Comparison of ENCODE assay signal across 13 cellular contexts in the genomic region with DNA sequence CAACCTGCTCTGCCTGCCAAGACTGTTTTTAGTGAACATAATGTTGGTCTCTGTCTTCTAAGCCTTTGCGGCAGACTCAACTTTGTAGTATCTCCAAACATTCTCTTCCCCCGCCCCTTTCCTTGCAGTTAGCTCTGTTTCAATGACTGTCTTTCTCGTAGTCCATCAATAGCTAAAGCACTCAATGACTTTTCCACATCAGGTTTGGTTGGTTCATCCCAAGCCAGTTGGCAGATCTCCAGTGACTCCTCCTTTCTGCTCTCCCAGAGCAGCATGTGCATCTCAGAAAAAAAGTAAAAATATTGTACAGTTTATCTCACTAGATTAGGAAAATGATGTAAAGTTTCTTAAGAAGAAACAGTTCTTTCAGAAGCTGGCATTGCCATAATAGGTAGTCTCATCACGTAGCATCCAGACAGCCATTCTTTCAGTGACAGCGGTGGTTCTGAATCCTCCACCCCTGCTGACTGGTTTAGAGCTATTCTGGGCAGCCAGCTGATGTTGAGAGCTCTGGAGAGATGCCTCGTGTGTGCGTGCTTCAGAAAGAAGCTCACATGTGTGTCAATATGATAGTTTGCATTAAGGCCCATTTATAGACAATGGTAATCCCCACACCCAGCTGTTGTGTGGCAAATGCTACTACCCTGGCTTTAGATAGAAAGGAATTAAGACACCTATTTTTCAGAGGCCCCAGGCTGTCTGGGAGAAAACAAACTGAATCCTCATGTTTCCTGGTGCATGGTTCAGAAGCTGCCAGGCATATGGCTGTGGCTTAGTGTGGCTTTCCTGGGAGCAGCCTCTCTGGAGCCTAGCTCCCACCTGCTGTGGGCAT. TPM values are rescaled to one million over a fixed set of nuclear protein-coding genes. Genes with fewer than 3 reads are reported as not detected.
DNase-seq lines count a peak whose midpoint lies in the region; ATAC-seq and TF ChIP-seq lines count a peak whose summit lies in the region.
"Had no signal": no experiment of that assay in that cellular context is flagged by ENCODE, and none has a peak within 500 bp of the region (broad histone marks: within the 10 kb centered on the region; RNA-seq: fewer than 3 reads in every experiment).

No MANE protein-coding gene starts in this region.

- no peaks in the 10 kb centered on the region for H3K9me2 ChIP-seq in hepatocyte (replicated peaks; ENCODE audit: insufficient read depth)

- H2AFZ ChIP-seq in hepatocyte = no peak overlapping the region

- no peak overlapping the region for H3K4me3 Mint-ChIP-seq in CD8-positive, alpha-beta T cell
- H3K4me3 Mint-ChIP-seq in WTC11 = no peak overlapping the region
- H3K4me3 Mint-ChIP-seq in effector memory CD8-positive, alpha-beta T cell = no peak overlapping the region
- H3K4me3 Mint-ChIP-seq: activated naive CD8-positive, alpha-beta T cell; CD4-positive, CD25-positive, alpha-beta regulatory T cell had no signal

- TF ChIP-seq CTCF in CD8-positive, alpha-beta T cell (IDR thresholded peaks at IDR 0.05) = no peak
- TF ChIP-seq CTCF in hepatocyte (IDR thresholded peaks at IDR 0.05; ENCODE audit: poor library complexity) = no peak
- TF ChIP-seq CTCF in WTC11 (IDR thresholded peaks at IDR 0.05) = no peak
- no peak for TF ChIP-seq CTCF in GM20000 (IDR thresholded peaks at IDR 0.05; ENCODE audit: extremely low read depth, missing control alignments)

- no peaks in the 10 kb centered on the region for H3K9me3 Mint-ChIP-seq in CD8-positive, alpha-beta T cell
- peaks cover 3% of the 10 kb centered on the region; the same call in 1 of the 2 replicates for H3K9me3 Mint-ChIP-seq in WTC11
- no peaks in the 10 kb centered on the region for H3K9me3 Mint-ChIP-seq in effector memory CD8-positive, alpha-beta T cell
- H3K9me3 Mint-ChIP-seq: CD4-positive, CD25-positive, alpha-beta regulatory T cell had no signal

- CTCF ChIA-PET in CD8-positive, alpha-beta T cell (lab: Charles Lee) = interaction anchor here (0.7 to 3.5 kb wide), 5 partner anchors 10 to 326 kb away, joined by 3 to 11 read pairs (median 3); no protein-coding TSS in a partner anchor
- CTCF ChIA-PET in WTC11 (lab: Charles Lee) = interaction anchor here (1.0 to 2.5 kb wide), 3 partner anchors 19 to 211 kb away, joined by 4 to 9 read pairs (median 9); no protein-coding TSS in a partner anchor

- no peaks in the 10 kb centered on the region for H3K79me2 ChIP-seq in hepatocyte

- H3K27ac Mint-ChIP-seq in CD8-positive, alpha-beta T cell = peak overlapping the region; percentile 28
- no peak overlapping the region for H3K27ac Mint-ChIP-seq in WTC11
- no peak overlapping the region for H3K27ac Mint-ChIP-seq in effector memory CD8-positive, alpha-beta T cell
- H3K27ac Mint-ChIP-seq: activated naive CD8-positive, alpha-beta T cell; CD4-positive, CD25-positive, alpha-beta regulatory T cell had no signal

- H3K27me3 ChIP-seq in CD8-positive, alpha-beta T cell (ENCODE audit: insufficient read depth, low read length) = no peaks in the 10 kb centered on the region
- no peaks in the 10 kb centered on the region for H3K27me3 ChIP-seq in hepatocyte

- ATAC-seq in CD8-positive, alpha-beta T cell = no peak
- ATAC-seq in HG02852 (IDR thresholded peaks at IDR 0.05; ENCODE audit: unreplicated experiment) (peak; percentile 75), WTC11 (no peak), HG02840 (IDR thresholded peaks at IDR 0.05; ENCODE audit: low FRiP score, unreplicated experiment) (no peak)
- ATAC-seq in effector memory CD8-positive, alpha-beta T cell (replicated peaks) = no peak
- ATAC-seq: Panc1 had no signal

- peaks cover 8% of the 10 kb centered on the region for H3K4me1 Mint-ChIP-seq in CD8-positive, alpha-beta T cell (ENCODE audit: low read depth)
- H3K4me1 Mint-ChIP-seq in WTC11 = peaks cover 6% of the 10 kb centered on the region
- H3K4me1 Mint-ChIP-seq in effector memory CD8-positive, alpha-beta T cell (ENCODE audit: low read depth in 2 of 2) = no peaks in the 10 kb centered on the region
- H3K4me1 Mint-ChIP-seq: CD4-positive, CD25-positive, alpha-beta regulatory T cell had no signal

- no peaks in the 10 kb centered on the region for H3K36me3 ChIP-seq in CD8-positive, alpha-beta T cell (ENCODE audit: insufficient read depth, low read length)
- no peaks in the 10 kb centered on the region for H3K36me3 ChIP-seq in hepatocyte (replicated peaks; ENCODE audit: insufficient read depth, low read depth)
- H3K36me3 ChIP-seq: HAP-1 had no signal

- H3K27me3 Mint-ChIP-seq in CD8-positive, alpha-beta T cell (ENCODE audit: low read depth) = peaks cover 3% of the 10 kb centered on the region
- peaks cover 3% of the 10 kb centered on the region; the same call in 1 of the 2 replicates for H3K27me3 Mint-ChIP-seq in WTC11 (ENCODE audit: low read depth)
- peaks cover 45 to 46% of the 10 kb centered on the region in 2 donors for H3K27me3 Mint-ChIP-seq in effector memory CD8-positive, alpha-beta T cell
- H3K27me3 Mint-ChIP-seq: activated naive CD8-positive, alpha-beta T cell had no signal

- no peaks in the 10 kb centered on the region for H3K9me3 ChIP-seq in CD8-positive, alpha-beta T cell (ENCODE audit: low read length)
- no peaks in the 10 kb centered on the region for H3K9me3 ChIP-seq in hepatocyte (ENCODE audit: low read depth)
- H3K9me3 ChIP-seq: HAP-1 had no signal

- H4K20me1 ChIP-seq in hepatocyte (ENCODE audit: insufficient read depth, poor library complexity, severe bottlenecking) = no peaks in the 10 kb centered on the region

- no peak overlapping the region for H3K4me3 ChIP-seq in CD8-positive, alpha-beta T cell (ENCODE audit: low read depth, low read length)
- no peak overlapping the region for H3K4me3 ChIP-seq in hepatocyte
- H3K4me3 ChIP-seq: HAP-1, lung had no signal

- 59% methylated on average over 7 of the region's 7 CpGs for WGBS in hepatocyte (ENCODE audit: low lambda C conversion rate, missing lambda C conversion rate)

- H3K27ac ChIP-seq in CD8-positive, alpha-beta T cell (ENCODE audit: low read depth, low read length) = no peak overlapping the region
- peak overlapping the region; percentile 78 for H3K27ac ChIP-seq in hepatocyte

- POLR2A ChIA-PET in CD8-positive, alpha-beta T cell (lab: Charles Lee) = no interaction called here
- POLR2A ChIA-PET in WTC11 (lab: Charles Lee) = no interaction called here

- no peak for DNase-seq in CD8-positive, alpha-beta T cell
- DNase-seq in SHP77 (lab: John Stamatoyannopoulos, UW) = peak; percentile 56 to 63
- DNase-seq in hepatocyte (ENCODE audit: low spot score) = peak; percentile 64
- DNase-seq in WTC11 (ENCODE audit: low spot score) = no peak
- DNase-seq in GM20000 (ENCODE audit: low spot score) = no peak
- DNase-seq in effector memory CD8-positive, alpha-beta T cell = no peak
- DNase-seq: CD4-positive, CD25-positive, alpha-beta regulatory T cell had no signal

- H3K4me2 ChIP-seq in hepatocyte = no peak overlapping the region

- no peaks in the 10 kb centered on the region for H3K4me1 ChIP-seq in CD8-positive, alpha-beta T cell (ENCODE audit: insufficient read depth, low read length)
- peaks cover 6% of the 10 kb centered on the region for H3K4me1 ChIP-seq in hepatocyte (ENCODE audit: insufficient read depth)

- no peaks in the 10 kb centered on the region for H3K36me3 Mint-ChIP-seq in CD8-positive, alpha-beta T cell
- H3K36me3 Mint-ChIP-seq in WTC11 = no peaks in the 10 kb centered on the region
- H3K36me3 Mint-ChIP-seq in effector memory CD8-positive, alpha-beta T cell (ENCODE audit: insufficient read depth) = peaks cover 8% of the 10 kb centered on the region
- H3K36me3 Mint-ChIP-seq: CD4-positive, CD25-positive, alpha-beta regulatory T cell had no signal

- intact Hi-C loops in CD8-positive, alpha-beta T cell (cut with DNase I, micrococcal nuclease) = no loop called here

TF ChIP-seq in WTC11, 78 proteins besides CTCF, POLR2A, EP300 and RAD21:
- TF ChIP-seq NR3C1 (CRISPR knock-in tag; conservative IDR thresholded peaks at IDR 0.05; ENCODE audit: low read depth) (no peak), KAT7 (CRISPR knock-in tag; IDR thresholded peaks at IDR 0.05; ENCODE audit: borderline replicate concordance) (no peak)

RNA-seq across cellular contexts. Expression of gene CNN3, which starts 53.2 kb away (rescaled TPM):
- total RNA-seq in CD8-positive, alpha-beta T cell = 1 to 10 TPM; 7.5 to 9.4 TPM
- 255 and 256 TPM in 2 replicates for total RNA-seq in hepatocyte
- 416 and 420 TPM in 2 replicates for polyA plus RNA-seq in hepatocyte
- 183 to 187 TPM (median 185 TPM) in 3 replicates for total RNA-seq in WTC11 (2021)

RNA-seq across cellular contexts. Expression of gene SLC44A3, which starts 53.6 kb away (rescaled TPM):
- not detected for total RNA-seq in CD8-positive, alpha-beta T cell
- total RNA-seq in hepatocyte (55.3 and 70.2 TPM in 2 replicates), WTC11 (2021) (4.7 to 7.2 TPM (median 6.9 TPM) in 3 replicates)
- polyA plus RNA-seq in hepatocyte = 49.4 and 51.5 TPM in 2 replicates
- total RNA-seq: CD4-positive, CD25-positive, alpha-beta regulatory T cell had no signal
- polyA plus RNA-seq: CD4-positive, CD25-positive, alpha-beta regulatory T cell had no signal

Comparison
In these comparisons a context has a peak if more than half of its experiments do, and no peak if none do; other contexts are left out.
1. DNase-seq: peak in SHP77 (2 of 2) and hepatocyte (single experiment); none in CD8-positive, alpha-beta T cell (0 of 7), WTC11 (single experiment), GM20000 (single experiment) and effector memory CD8-positive, alpha-beta T cell (0 of 3).
2. RNA of gene CNN3, which starts 53.2 kb away (total RNA-seq): 255 to 256 TPM in hepatocyte and 183 to 187 TPM in WTC11; 7.5 to 9.4 TPM in CD8-positive, alpha-beta T cell; every median in the first group is over 10 times any median in the second.